ENCODE assay signal across 16 cellular contexts in genomic region chr13:80850771-80851170, GRCh38.
DNase-seq lines count a peak whose midpoint lies in the region; ATAC-seq and TF ChIP-seq lines count a peak whose summit lies in the region.
"Had no signal": no experiment of that assay in that cellular context is flagged by ENCODE, and none has a peak within 500 bp of the region (broad histone marks: within the 10 kb centered on the region; RNA-seq: fewer than 3 reads in every experiment).

No MANE protein-coding gene starts in this region.

- no peaks in the 10 kb centered on the region for H3K4me1 Mint-ChIP-seq in WTC11
- H3K4me1 Mint-ChIP-seq: B cell; CD4-positive, CD25-positive, alpha-beta regulatory T cell had no signal

- no peaks in the 10 kb centered on the region for H3K9me3 Mint-ChIP-seq in WTC11

- H3K27ac Mint-ChIP-seq in WTC11, result no peak overlapping the region
- H3K27ac Mint-ChIP-seq: B cell; CD4-positive, CD25-positive, alpha-beta regulatory T cell; HFFc6 had no signal

- H3K27ac ChIP-seq in foreskin keratinocyte, result no peak overlapping the region
- H3K27ac ChIP-seq: GM23248, HL-60 had no signal

- H3K27me3 Mint-ChIP-seq in WTC11 (ENCODE audit: low read depth), result no peaks in the 10 kb centered on the region
- H3K27me3 Mint-ChIP-seq: B cell; CD4-positive, CD25-positive, alpha-beta regulatory T cell had no signal

- CTCF ChIA-PET in WTC11 (lab: Charles Lee), result no interaction called here

- no peaks in the 10 kb centered on the region for H3K27me3 ChIP-seq in foreskin keratinocyte

- POLR2A ChIA-PET in WTC11 (lab: Charles Lee), result no interaction called here

- no peak overlapping the region for H3K4me3 Mint-ChIP-seq in WTC11
- H3K4me3 Mint-ChIP-seq: B cell; CD4-positive, CD25-positive, alpha-beta regulatory T cell; HFFc6 had no signal

- DNase-seq in NCI-H82 (lab: John Stamatoyannopoulos, UW) (peak; percentile 19), NCI-H82 treated with DMSO at 0.1 percent for 48 hours (lab: John Stamatoyannopoulos, UW; ENCODE audit: unreplicated experiment) (no peak), WTC11 (ENCODE audit: low spot score) (no peak), foreskin keratinocyte (no peak), NCI-H2196 treated with DMSO at 0.1 percent for 48 hours (lab: John Stamatoyannopoulos, UW; ENCODE audit: unreplicated experiment) (no peak), occipital lobe (lab: John Stamatoyannopoulos, UW) (no peak)
- DNase-seq in stimulated activated CD4-positive, alpha-beta T cell treated with anti-CD3 and anti-CD28 coated beads, Interleukin-12 subunit alpha, Interleukin-12 subunit beta, amount 100 ng/mL, for 4 hours, result no peak
- no peak for DNase-seq in activated CD4-positive, alpha-beta T cell treated with anti-CD3 and anti-CD28 coated beads for 4 hours
- DNase-seq: C1 segment of cervical spinal cord; CD4-positive, CD25-positive, alpha-beta regulatory T cell; GM23248; HFFc6 had no signal

- no peaks in the 10 kb centered on the region for H3K36me3 Mint-ChIP-seq in WTC11
- H3K36me3 Mint-ChIP-seq: CD4-positive, CD25-positive, alpha-beta regulatory T cell had no signal

- TF ChIP-seq CTCF in WTC11 (IDR thresholded peaks at IDR 0.05) (no peak), foreskin keratinocyte (conservative IDR thresholded peaks at IDR 0.05) (peak; percentile 15)

- no peaks in the 10 kb centered on the region for H3K4me1 ChIP-seq in foreskin keratinocyte
- H3K4me1 ChIP-seq: Caco-2 had no signal

- ATAC-seq in WTC11 (peak; percentile 58; the same call in 1 of the 2 replicates), foreskin keratinocyte (no peak)
- ATAC-seq: HCT116 had no signal

TF ChIP-seq in WTC11, 78 proteins besides CTCF, POLR2A, EP300 and RAD21:
- TF ChIP-seq ZNF232 (CRISPR knock-in tag; IDR thresholded peaks at IDR 0.05) (no peak), E2F5 (CRISPR knock-in tag; IDR thresholded peaks at IDR 0.05) (no peak), ZNF671 (CRISPR knock-in tag; IDR thresholded peaks at IDR 0.05) (no peak), ELF4 (CRISPR knock-in tag; IDR thresholded peaks at IDR 0.05; ENCODE audit: low read depth) (no peak), NFYB (CRISPR knock-in tag; conservative IDR thresholded peaks at IDR 0.05; ENCODE audit: low read depth) (no peak)
TF ChIP-seq in WTC11: peak in this region for 0.
